ENCODE assay signal across 20 cellular contexts in the genomic region with DNA sequence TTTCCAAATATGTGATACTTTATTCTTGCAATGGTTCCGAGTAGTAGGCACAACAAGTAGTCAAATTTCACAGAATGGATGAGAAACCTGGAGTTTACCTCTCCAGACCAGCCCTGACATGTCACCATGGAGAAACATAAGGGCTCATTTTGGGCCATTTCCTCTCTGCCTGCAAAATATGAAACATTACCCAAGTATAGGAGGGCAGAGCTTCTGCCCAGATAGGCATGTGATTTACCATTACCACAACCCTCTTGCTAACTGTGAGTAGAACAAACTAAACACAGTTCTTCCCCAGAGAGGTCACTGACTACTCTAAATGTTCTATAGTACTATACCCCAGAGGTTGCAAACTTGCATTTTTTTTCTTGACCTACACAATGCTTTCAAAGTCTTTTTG.
"Had no signal": no experiment of that assay in that cellular context is flagged by ENCODE, and none has a peak within 500 bp of the region (broad histone marks: within the 10 kb centered on the region; RNA-seq: fewer than 3 reads in every experiment).

No MANE protein-coding gene starts in this region.

- ATAC-seq: activated CD4-positive, CD25-positive, alpha-beta regulatory T cell treated with anti-CD3 and anti-CD28 coated beads, Interleukin-2, amount 50 U/mL, for 24 hours; activated T-cell treated with anti-CD3 and anti-CD28 coated beads, Interleukin-2, amount 50 U/mL, for 72 hours; body of pancreas; gastrocnemius medialis; left ventricle myocardium superior; sciatic nerve; stimulated activated memory B cell treated with anti-CD40 and anti-IgM and Interleukin-4, amounts not matched to agents 10 μg/mL and 1 μg/mL and 100 μg/mL, for 72 hours had no signal

- H3K4me3 Mint-ChIP-seq: activated CD4-positive, alpha-beta memory T cell treated with anti-CD3 and anti-CD28 coated beads, Interleukin-2, amount 10 ng/mL, durations not matched to agents 7 days and 5 days; activated CD4-positive, alpha-beta T cell treated with anti-CD3 and anti-CD28 coated beads, Interleukin-2, amount 10 ng/mL, durations not matched to agents 24 days and 14 days; activated naive CD4-positive, alpha-beta T cell treated with anti-CD3 and anti-CD28 coated beads, Interleukin-2, amount 10 ng/mL, durations not matched to agents 7 days and 5 days; activated T-cell treated with anti-CD3 and anti-CD28 coated beads, Interleukin-2, amount 50 U/mL, for 72 hours; memory B cell; neural crest cell; stimulated activated memory B cell treated with anti-CD40 and anti-IgM and Interleukin-4, amounts not matched to agents 10 μg/mL and 1 μg/mL and 100 μg/mL, for 72 hours had no signal

- DNase-seq: activated CD4-positive, alpha-beta memory T cell treated with anti-CD3 and anti-CD28 coated beads, Interleukin-2, amount 10 ng/mL, durations not matched to agents 7 days and 5 days; activated CD4-positive, alpha-beta T cell treated with anti-CD3 and anti-CD28 coated beads, Interleukin-2, amount 10 ng/mL, durations not matched to agents 24 days and 14 days; activated effector memory CD4-positive, alpha-beta T cell treated with anti-CD3 and anti-CD28 coated beads, Interleukin-2, amount 50 U/mL, for 16 hours; activated naive CD4-positive, alpha-beta T cell treated with anti-CD3 and anti-CD28 coated beads, Interleukin-2, amount 10 ng/mL, durations not matched to agents 7 days and 5 days; activated T-cell treated with anti-CD3 and anti-CD28 coated beads, Interleukin-2, amount 50 U/mL, for 72 hours; anterior cingulate cortex; body of pancreas; gastrocnemius medialis; hippocampal formation; left ventricle myocardium superior; occipital lobe; small intestine; trophoblast cell had no signal

- H3K27ac Mint-ChIP-seq: activated CD4-positive, alpha-beta T cell treated with anti-CD3 and anti-CD28 coated beads, Interleukin-2, amount 10 ng/mL, durations not matched to agents 24 days and 14 days; activated naive CD4-positive, alpha-beta T cell treated with anti-CD3 and anti-CD28 coated beads, Interleukin-2, amount 10 ng/mL, durations not matched to agents 7 days and 5 days; activated T-cell treated with anti-CD3 and anti-CD28 coated beads, Interleukin-2, amount 50 U/mL, for 72 hours; memory B cell; stimulated activated memory B cell treated with anti-CD40 and anti-IgM and Interleukin-4, amounts not matched to agents 10 μg/mL and 1 μg/mL and 100 μg/mL, for 72 hours had no signal

- H3K9me3 Mint-ChIP-seq: activated CD4-positive, alpha-beta memory T cell treated with anti-CD3 and anti-CD28 coated beads, Interleukin-2, amount 10 ng/mL, durations not matched to agents 7 days and 5 days; activated CD4-positive, alpha-beta T cell treated with anti-CD3 and anti-CD28 coated beads, Interleukin-2, amount 10 ng/mL, durations not matched to agents 24 days and 14 days; activated naive CD4-positive, alpha-beta T cell treated with anti-CD3 and anti-CD28 coated beads, Interleukin-2, amount 10 ng/mL, durations not matched to agents 7 days and 5 days; activated T-cell treated with anti-CD3 and anti-CD28 coated beads, Interleukin-2, amount 50 U/mL, for 72 hours; memory B cell; neural crest cell; stimulated activated memory B cell treated with anti-CD40 and anti-IgM and Interleukin-4, amounts not matched to agents 10 μg/mL and 1 μg/mL and 100 μg/mL, for 72 hours had no signal

- H3K9me3 ChIP-seq: body of pancreas, gastrocnemius medialis, vagina had no signal

- H3K4me3 ChIP-seq: body of pancreas, gastrocnemius medialis, vagina had no signal

- H3K27me3 Mint-ChIP-seq: activated CD4-positive, alpha-beta memory T cell treated with anti-CD3 and anti-CD28 coated beads, Interleukin-2, amount 10 ng/mL, durations not matched to agents 7 days and 5 days; activated CD4-positive, alpha-beta T cell treated with anti-CD3 and anti-CD28 coated beads, Interleukin-2, amount 10 ng/mL, durations not matched to agents 24 days and 14 days; activated naive CD4-positive, alpha-beta T cell treated with anti-CD3 and anti-CD28 coated beads, Interleukin-2, amount 10 ng/mL, durations not matched to agents 7 days and 5 days; memory B cell; stimulated activated memory B cell treated with anti-CD40 and anti-IgM and Interleukin-4, amounts not matched to agents 10 μg/mL and 1 μg/mL and 100 μg/mL, for 72 hours had no signal

- H3K27me3 ChIP-seq: body of pancreas, gastrocnemius medialis, vagina had no signal

- H3K4me1 Mint-ChIP-seq: memory B cell; neural crest cell; stimulated activated memory B cell treated with anti-CD40 and anti-IgM and Interleukin-4, amounts not matched to agents 10 μg/mL and 1 μg/mL and 100 μg/mL, for 72 hours had no signal

- H3K36me3 ChIP-seq: gastrocnemius medialis, vagina had no signal

- H3K4me1 ChIP-seq: vagina had no signal

- H3K27ac ChIP-seq: body of pancreas, gastrocnemius medialis, vagina, VCaP had no signal
